ENCODE assay signal across 8 cellular contexts in the genomic region with DNA sequence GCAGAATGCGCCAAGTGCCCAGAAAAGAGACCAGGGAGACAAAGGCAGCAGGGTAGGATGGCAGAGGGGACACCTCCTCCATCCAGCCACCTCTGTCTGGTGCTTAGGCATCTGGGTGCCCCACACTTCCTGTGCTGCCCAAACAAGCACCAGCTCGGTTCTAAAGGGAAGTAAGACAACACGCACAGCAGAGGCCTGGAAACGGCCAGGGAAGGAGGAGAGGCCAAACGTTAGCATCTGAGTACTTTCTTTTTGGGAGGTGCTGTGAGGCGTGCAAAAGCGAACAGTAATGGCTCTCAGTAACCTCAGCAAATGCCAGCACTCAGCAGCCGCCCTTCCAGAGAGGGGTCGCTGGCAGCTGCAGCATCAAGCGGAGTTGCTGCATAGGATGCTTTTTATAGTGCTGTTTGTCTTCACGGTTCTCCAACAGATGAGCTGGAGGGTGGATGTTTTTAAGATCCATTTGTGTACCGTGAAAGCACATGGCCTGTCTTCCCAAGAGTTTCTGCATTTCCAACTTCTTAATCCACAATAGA.
DNase-seq lines count a peak whose midpoint lies in the region; ATAC-seq, FAIRE-seq and TF ChIP-seq lines count a peak whose summit lies in the region.

No MANE protein-coding gene starts in this region.

- H3K4me1 ChIP-seq in astrocyte (ENCODE audit: insufficient read depth, low read length), result peaks cover 22% of the 10 kb centered on the region
- peaks cover 3% of the 10 kb centered on the region; the same call in 1 of the 2 replicates for H3K4me1 ChIP-seq in H9 (ENCODE audit: insufficient read depth, low read length)
- no peaks in the 10 kb centered on the region for H3K4me1 ChIP-seq in effector memory CD4-positive, alpha-beta T cell (ENCODE audit: control insufficient read depth, insufficient read depth, low read length, poor library complexity, severe bottlenecking)

- no peak overlapping the region for H2BK20ac ChIP-seq in H9 (ENCODE audit: low read depth, low read length, poor library complexity, severe bottlenecking)

- ATAC-seq in HG02943 (IDR thresholded peaks at IDR 0.05; ENCODE audit: low read depth, unreplicated experiment), result peak; percentile 57
- peak in 2 of 3 donors; percentile 44 to 53 for ATAC-seq in natural killer cell

- no peak overlapping the region for H4K91ac ChIP-seq in H9 (ENCODE audit: insufficient read length, low read depth, low read length)

- H2BK15ac ChIP-seq in H9 (ENCODE audit: low read depth, low read length), result no peak overlapping the region

- no peaks in the 10 kb centered on the region for H3K27me3 Mint-ChIP-seq in astrocyte (ENCODE audit: low read depth, unreplicated experiment)
- peaks cover 35 to 45% of the 10 kb centered on the region in 2 donors for H3K27me3 Mint-ChIP-seq in natural killer cell (ENCODE audit: low read depth in 2 of 2)
- H3K27me3 Mint-ChIP-seq in H9 (ENCODE audit: low read depth), result peaks cover 8% of the 10 kb centered on the region; the same call in 1 of the 2 replicates

- H3K14ac ChIP-seq in H9 (ENCODE audit: insufficient read depth, low read length), result no peak overlapping the region; the same call in 1 of the 2 replicates

- H3K79me2 ChIP-seq in astrocyte (ENCODE audit: insufficient read depth, low read length) (no peaks in the 10 kb centered on the region), H9 (ENCODE audit: insufficient read depth, low read length) (no peaks in the 10 kb centered on the region)

- H3K27ac Mint-ChIP-seq in astrocyte (ENCODE audit: unreplicated experiment) (no peak overlapping the region), natural killer cell (no peak overlapping the region), H9 (no peak overlapping the region; a peak in 1 of 7 replicates)

- no peak overlapping the region for H3K4me3 ChIP-seq in astrocyte (ENCODE audit: insufficient read depth, low read depth, low read length)
- no peak overlapping the region for H3K4me3 ChIP-seq in effector memory CD4-positive, alpha-beta T cell (ENCODE audit: insufficient read depth, low read depth, low read length, poor library complexity, severe bottlenecking)

- H3K4me2 ChIP-seq in astrocyte (ENCODE audit: low read length), result peak overlapping the region; percentile 71
- no peak overlapping the region for H3K4me2 ChIP-seq in H9 (ENCODE audit: insufficient read depth, insufficient read length, low read length)

- no peak overlapping the region for H3K23ac ChIP-seq in H9 (ENCODE audit: insufficient read length, low read depth, low read length)

- H3K9me3 Mint-ChIP-seq in astrocyte (ENCODE audit: unreplicated experiment) (peaks cover 3% of the 10 kb centered on the region), natural killer cell (no peaks in the 10 kb centered on the region), H9 (no peaks in the 10 kb centered on the region; a peak in 1 of 5 replicates)

- TF ChIP-seq CTCF in astrocyte (IDR thresholded peaks at IDR 0.05; ENCODE audit: insufficient read depth, low read depth, low read length) (no peak), natural killer cell (IDR thresholded peaks at IDR 0.05) (no peak), H9 (conservative IDR thresholded peaks at IDR 0.05) (no peak)

- H2BK12ac ChIP-seq in H9 (ENCODE audit: insufficient read length, low read depth, low read length), result no peak overlapping the region

- no peaks in the 10 kb centered on the region for H3K36me3 ChIP-seq in astrocyte (ENCODE audit: insufficient read depth, low read length)
- H3K36me3 ChIP-seq in effector memory CD4-positive, alpha-beta T cell (ENCODE audit: control insufficient read depth, insufficient read depth, low read length), result no peaks in the 10 kb centered on the region

- H2AK5ac ChIP-seq in H9 (ENCODE audit: insufficient read length, low read length), result no peak overlapping the region

- DNase-seq in CMK (ENCODE audit: low read depth), result peak; percentile 60
- no peak for DNase-seq in astrocyte (ENCODE audit: low read depth)
- no peak for DNase-seq in natural killer cell
- DNase-seq in H9, result no peak
- no peak for DNase-seq in NCI-H2171 treated with DMSO at 0.1 percent for 48 hours (lab: John Stamatoyannopoulos, UW)
- no peak for DNase-seq in epidermal melanocyte (ENCODE audit: insufficient read length, low spot score)
- no peak for DNase-seq in effector memory CD4-positive, alpha-beta T cell

- H2BK5ac ChIP-seq in H9 (ENCODE audit: insufficient read length, low read length), result no peak overlapping the region

- H4K8ac ChIP-seq in H9 (replicated peaks; ENCODE audit: insufficient read length, low read depth, low read length), result no peak overlapping the region

- H3K36me3 Mint-ChIP-seq in astrocyte (ENCODE audit: low read depth, unreplicated experiment), result no peaks in the 10 kb centered on the region
- H3K36me3 Mint-ChIP-seq in natural killer cell, result no peaks in the 10 kb centered on the region
- no peaks in the 10 kb centered on the region; a peak in 1 of 7 replicates for H3K36me3 Mint-ChIP-seq in H9 (ENCODE audit: insufficient read depth in 1 of 3, low read depth in 3 of 3)

- no peak overlapping the region for H4K5ac ChIP-seq in H9 (ENCODE audit: insufficient read length, low read depth, low read length)

- H3K4ac ChIP-seq in H9 (ENCODE audit: low read depth, low read length), result no peak overlapping the region

- H3K4me1 Mint-ChIP-seq in astrocyte (ENCODE audit: low read depth, unreplicated experiment) (peaks cover 19% of the 10 kb centered on the region), natural killer cell (peaks cover 15 to 21% of the 10 kb centered on the region in 2 donors), H9 (peaks cover 31 to 38% of the 10 kb centered on the region in 2 experiments)

- H3K56ac ChIP-seq in H9 (ENCODE audit: insufficient read length, low read depth, low read length), result no peak overlapping the region

- H3K4me3 Mint-ChIP-seq in astrocyte (ENCODE audit: unreplicated experiment) (no peak overlapping the region), natural killer cell (no peak overlapping the region), H9 (no peak overlapping the region)

- H3K79me1 ChIP-seq in H9 (ENCODE audit: insufficient read depth, low read depth, low read length, poor library complexity, severe bottlenecking), result no peaks in the 10 kb centered on the region

- no CpG with 5 or more reads among the region's 12 CpGs for WGBS in H9 (ENCODE audit: extremely low coverage, insufficient read length, low lambda C conversion rate)

- H3K27me3 ChIP-seq in astrocyte (ENCODE audit: insufficient read depth, low read length) (peaks cover 3% of the 10 kb centered on the region), H9 (ENCODE audit: insufficient read depth, low read length) (no peaks in the 10 kb centered on the region)
- no peaks in the 10 kb centered on the region for H3K27me3 ChIP-seq in effector memory CD4-positive, alpha-beta T cell (replicated peaks; ENCODE audit: control insufficient read depth, insufficient read depth, low read length, poor library complexity, severe bottlenecking)

- H3K27ac ChIP-seq in astrocyte (ENCODE audit: low read depth, low read length) (peak overlapping the region; percentile 52), H9 (ENCODE audit: insufficient read length, low read depth, low read length) (no peak overlapping the region)
- no peak overlapping the region for H3K27ac ChIP-seq in effector memory CD4-positive, alpha-beta T cell (ENCODE audit: insufficient read depth, low read length, poor library complexity, severe bottlenecking)

- H4K20me1 ChIP-seq in astrocyte (ENCODE audit: insufficient read depth, low read length) (no peaks in the 10 kb centered on the region), H9 (ENCODE audit: control insufficient read depth, insufficient read depth, insufficient read length) (no peaks in the 10 kb centered on the region)

- no peak for FAIRE-seq in astrocyte (lab: Jason Lieb, UNC)

- no peak overlapping the region for H3K18ac ChIP-seq in H9 (ENCODE audit: insufficient read length, low read depth, low read length)

- H3K9ac ChIP-seq in astrocyte (ENCODE audit: low read length) (peak overlapping the region; percentile 56), H9 (ENCODE audit: extremely low read depth, insufficient read length, low read length) (no peak overlapping the region)

- H3K23me2 ChIP-seq in H9 (ENCODE audit: insufficient read length, low read depth, low read length, poor library complexity, severe bottlenecking), result no peaks in the 10 kb centered on the region

- peak overlapping the region; percentile 54 for H2AFZ ChIP-seq in astrocyte (ENCODE audit: low read depth, low read length)
- no peak overlapping the region for H2AFZ ChIP-seq in H9 (ENCODE audit: low read length)

- intact Hi-C loops in natural killer cell (cut with micrococcal nuclease), result no loop called here

- H3K9me3 ChIP-seq in astrocyte (ENCODE audit: insufficient read depth, low read depth, low read length), result no peaks in the 10 kb centered on the region
- no peaks in the 10 kb centered on the region for H3K9me3 ChIP-seq in H9 (ENCODE audit: control insufficient read depth, low read depth, low read length)
- H3K9me3 ChIP-seq in effector memory CD4-positive, alpha-beta T cell (ENCODE audit: control insufficient read depth, low read length), result no peaks in the 10 kb centered on the region

- H3T11ph ChIP-seq in H9 (ENCODE audit: low read length), result no peak overlapping the region

- no peak overlapping the region for H2BK120ac ChIP-seq in H9 (ENCODE audit: low read depth, low read length, poor library complexity, severe bottlenecking)
